ENCODE assay signal across 1 cellular context in the genomic region with DNA sequence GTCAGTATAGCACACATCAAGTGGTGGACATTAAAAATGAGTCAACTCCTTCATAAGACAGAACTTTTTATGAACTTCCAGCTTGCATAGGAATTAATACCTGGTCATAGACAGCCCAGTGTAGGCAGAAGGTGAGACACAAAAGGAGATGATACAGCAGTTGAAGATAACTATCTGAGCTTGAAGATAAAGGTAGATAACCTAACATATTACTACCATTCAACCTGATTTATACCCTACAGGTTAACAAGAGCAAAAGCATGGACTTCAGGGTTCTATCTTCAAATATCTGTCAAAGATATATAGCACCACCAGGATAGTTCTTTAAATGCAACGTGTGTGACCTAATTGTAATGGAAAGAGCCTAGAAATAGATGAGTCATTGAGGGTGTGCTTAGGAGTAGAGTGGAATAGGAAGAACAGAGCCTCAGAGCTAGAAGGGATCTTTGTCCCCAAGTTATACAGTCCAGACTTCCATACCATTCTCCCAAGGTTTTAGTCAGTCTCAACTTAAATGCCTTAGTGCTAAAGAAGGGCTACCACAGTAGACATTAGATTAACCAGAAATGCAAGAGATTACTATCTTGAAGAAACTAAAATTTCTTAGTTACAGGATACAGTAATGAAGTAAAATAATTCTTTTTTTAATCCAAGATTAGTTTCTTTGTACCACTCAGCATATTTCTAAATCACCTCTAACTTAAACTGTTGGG.
TF ChIP-seq lines count a peak whose summit lies in the region.

No MANE protein-coding gene starts in this region.

TF ChIP-seq in K562, 482 proteins besides CTCF, POLR2A, EP300 and RAD21 (continued from another document and continues in another):
- TF ChIP-seq, protein P1, sequence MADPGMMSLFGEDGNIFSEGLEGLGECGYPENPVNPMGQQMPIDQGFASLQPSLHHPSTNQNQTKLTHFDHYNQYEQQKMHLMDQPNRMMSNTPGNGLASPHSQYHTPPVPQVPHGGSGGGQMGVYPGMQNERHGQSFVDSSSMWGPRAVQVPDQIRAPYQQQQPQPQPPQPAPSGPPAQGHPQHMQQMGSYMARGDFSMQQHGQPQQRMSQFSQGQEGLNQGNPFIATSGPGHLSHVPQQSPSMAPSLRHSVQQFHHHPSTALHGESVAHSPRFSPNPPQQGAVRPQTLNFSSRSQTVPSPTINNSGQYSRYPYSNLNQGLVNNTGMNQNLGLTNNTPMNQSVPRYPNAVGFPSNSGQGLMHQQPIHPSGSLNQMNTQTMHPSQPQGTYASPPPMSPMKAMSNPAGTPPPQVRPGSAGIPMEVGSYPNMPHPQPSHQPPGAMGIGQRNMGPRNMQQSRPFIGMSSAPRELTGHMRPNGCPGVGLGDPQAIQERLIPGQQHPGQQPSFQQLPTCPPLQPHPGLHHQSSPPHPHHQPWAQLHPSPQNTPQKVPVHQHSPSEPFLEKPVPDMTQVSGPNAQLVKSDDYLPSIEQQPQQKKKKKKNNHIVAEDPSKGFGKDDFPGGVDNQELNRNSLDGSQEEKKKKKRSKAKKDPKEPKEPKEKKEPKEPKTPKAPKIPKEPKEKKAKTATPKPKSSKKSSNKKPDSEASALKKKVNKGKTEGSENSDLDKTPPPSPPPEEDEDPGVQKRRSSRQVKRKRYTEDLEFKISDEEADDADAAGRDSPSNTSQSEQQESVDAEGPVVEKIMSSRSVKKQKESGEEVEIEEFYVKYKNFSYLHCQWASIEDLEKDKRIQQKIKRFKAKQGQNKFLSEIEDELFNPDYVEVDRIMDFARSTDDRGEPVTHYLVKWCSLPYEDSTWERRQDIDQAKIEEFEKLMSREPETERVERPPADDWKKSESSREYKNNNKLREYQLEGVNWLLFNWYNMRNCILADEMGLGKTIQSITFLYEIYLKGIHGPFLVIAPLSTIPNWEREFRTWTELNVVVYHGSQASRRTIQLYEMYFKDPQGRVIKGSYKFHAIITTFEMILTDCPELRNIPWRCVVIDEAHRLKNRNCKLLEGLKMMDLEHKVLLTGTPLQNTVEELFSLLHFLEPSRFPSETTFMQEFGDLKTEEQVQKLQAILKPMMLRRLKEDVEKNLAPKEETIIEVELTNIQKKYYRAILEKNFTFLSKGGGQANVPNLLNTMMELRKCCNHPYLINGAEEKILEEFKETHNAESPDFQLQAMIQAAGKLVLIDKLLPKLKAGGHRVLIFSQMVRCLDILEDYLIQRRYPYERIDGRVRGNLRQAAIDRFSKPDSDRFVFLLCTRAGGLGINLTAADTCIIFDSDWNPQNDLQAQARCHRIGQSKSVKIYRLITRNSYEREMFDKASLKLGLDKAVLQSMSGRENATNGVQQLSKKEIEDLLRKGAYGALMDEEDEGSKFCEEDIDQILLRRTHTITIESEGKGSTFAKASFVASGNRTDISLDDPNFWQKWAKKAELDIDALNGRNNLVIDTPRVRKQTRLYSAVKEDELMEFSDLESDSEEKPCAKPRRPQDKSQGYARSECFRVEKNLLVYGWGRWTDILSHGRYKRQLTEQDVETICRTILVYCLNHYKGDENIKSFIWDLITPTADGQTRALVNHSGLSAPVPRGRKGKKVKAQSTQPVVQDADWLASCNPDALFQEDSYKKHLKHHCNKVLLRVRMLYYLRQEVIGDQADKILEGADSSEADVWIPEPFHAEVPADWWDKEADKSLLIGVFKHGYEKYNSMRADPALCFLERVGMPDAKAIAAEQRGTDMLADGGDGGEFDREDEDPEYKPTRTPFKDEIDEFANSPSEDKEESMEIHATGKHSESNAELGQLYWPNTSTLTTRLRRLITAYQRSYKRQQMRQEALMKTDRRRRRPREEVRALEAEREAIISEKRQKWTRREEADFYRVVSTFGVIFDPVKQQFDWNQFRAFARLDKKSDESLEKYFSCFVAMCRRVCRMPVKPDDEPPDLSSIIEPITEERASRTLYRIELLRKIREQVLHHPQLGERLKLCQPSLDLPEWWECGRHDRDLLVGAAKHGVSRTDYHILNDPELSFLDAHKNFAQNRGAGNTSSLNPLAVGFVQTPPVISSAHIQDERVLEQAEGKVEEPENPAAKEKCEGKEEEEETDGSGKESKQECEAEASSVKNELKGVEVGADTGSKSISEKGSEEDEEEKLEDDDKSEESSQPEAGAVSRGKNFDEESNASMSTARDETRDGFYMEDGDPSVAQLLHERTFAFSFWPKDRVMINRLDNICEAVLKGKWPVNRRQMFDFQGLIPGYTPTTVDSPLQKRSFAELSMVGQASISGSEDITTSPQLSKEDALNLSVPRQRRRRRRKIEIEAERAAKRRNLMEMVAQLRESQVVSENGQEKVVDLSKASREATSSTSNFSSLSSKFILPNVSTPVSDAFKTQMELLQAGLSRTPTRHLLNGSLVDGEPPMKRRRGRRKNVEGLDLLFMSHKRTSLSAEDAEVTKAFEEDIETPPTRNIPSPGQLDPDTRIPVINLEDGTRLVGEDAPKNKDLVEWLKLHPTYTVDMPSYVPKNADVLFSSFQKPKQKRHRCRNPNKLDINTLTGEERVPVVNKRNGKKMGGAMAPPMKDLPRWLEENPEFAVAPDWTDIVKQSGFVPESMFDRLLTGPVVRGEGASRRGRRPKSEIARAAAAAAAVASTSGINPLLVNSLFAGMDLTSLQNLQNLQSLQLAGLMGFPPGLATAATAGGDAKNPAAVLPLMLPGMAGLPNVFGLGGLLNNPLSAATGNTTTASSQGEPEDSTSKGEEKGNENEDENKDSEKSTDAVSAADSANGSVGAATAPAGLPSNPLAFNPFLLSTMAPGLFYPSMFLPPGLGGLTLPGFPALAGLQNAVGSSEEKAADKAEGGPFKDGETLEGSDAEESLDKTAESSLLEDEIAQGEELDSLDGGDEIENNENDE (IDR thresholded peaks at IDR 0.05; ENCODE audit: low read depth, low read length) = no peak
- no peak for TF ChIP-seq DACH1 (IDR thresholded peaks at IDR 0.05; ENCODE audit: partially characterized antibody)
- peak; percentile 29; the same call in 1 of the 2 replicates for TF ChIP-seq FOXM1 (IDR thresholded peaks at IDR 0.05; ENCODE audit: low read depth)
- no peak for TF ChIP-seq FOXM1 (CRISPR knock-in tag; IDR thresholded peaks at IDR 0.05; ENCODE audit: low read depth)
- TF ChIP-seq MAFG (tag; conservative IDR thresholded peaks at IDR 0.05) = peak; percentile 97
- TF ChIP-seq, protein P2, sequence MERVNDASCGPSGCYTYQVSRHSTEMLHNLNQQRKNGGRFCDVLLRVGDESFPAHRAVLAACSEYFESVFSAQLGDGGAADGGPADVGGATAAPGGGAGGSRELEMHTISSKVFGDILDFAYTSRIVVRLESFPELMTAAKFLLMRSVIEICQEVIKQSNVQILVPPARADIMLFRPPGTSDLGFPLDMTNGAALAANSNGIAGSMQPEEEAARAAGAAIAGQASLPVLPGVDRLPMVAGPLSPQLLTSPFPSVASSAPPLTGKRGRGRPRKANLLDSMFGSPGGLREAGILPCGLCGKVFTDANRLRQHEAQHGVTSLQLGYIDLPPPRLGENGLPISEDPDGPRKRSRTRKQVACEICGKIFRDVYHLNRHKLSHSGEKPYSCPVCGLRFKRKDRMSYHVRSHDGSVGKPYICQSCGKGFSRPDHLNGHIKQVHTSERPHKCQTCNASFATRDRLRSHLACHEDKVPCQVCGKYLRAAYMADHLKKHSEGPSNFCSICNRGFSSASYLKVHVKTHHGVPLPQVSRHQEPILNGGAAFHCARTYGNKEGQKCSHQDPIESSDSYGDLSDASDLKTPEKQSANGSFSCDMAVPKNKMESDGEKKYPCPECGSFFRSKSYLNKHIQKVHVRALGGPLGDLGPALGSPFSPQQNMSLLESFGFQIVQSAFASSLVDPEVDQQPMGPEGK (CRISPR knock-in tag; IDR thresholded peaks at IDR 0.05; ENCODE audit: borderline replicate concordance) = no peak
- no peak for TF ChIP-seq RBFOX2 (IDR thresholded peaks at IDR 0.05; ENCODE audit: low read depth, low read length)
- TF ChIP-seq BCOR (IDR thresholded peaks at IDR 0.05) = no peak; the same call in 1 of the 2 replicates
- TF ChIP-seq NBN (IDR thresholded peaks at IDR 0.05; ENCODE audit: low read depth) = peak; percentile 69
- 0 out of 2 replicates have a peak, but pooled peaks have one; percentile 23 for TF ChIP-seq PML (IDR thresholded peaks at IDR 0.05; ENCODE audit: low read length)
- no peak for TF ChIP-seq MYNN (IDR thresholded peaks at IDR 0.05)
- TF ChIP-seq MYNN (CRISPR knock-in tag; IDR thresholded peaks at IDR 0.05) = no peak
- TF ChIP-seq ZKSCAN3 (CRISPR knock-in tag; IDR thresholded peaks at IDR 0.05) = no peak
- peak; percentile 21 to 43; a peak in 2 of 4 replicates for TF ChIP-seq KDM1A (IDR thresholded peaks at IDR 0.05)
- no peak for TF ChIP-seq NEUROD1 (IDR thresholded peaks at IDR 0.05; ENCODE audit: borderline replicate concordance, low read depth, low read length, partially characterized antibody)
- TF ChIP-seq ZNF551 (CRISPR knock-in tag; IDR thresholded peaks at IDR 0.05) = no peak
- TF ChIP-seq, protein P3, sequence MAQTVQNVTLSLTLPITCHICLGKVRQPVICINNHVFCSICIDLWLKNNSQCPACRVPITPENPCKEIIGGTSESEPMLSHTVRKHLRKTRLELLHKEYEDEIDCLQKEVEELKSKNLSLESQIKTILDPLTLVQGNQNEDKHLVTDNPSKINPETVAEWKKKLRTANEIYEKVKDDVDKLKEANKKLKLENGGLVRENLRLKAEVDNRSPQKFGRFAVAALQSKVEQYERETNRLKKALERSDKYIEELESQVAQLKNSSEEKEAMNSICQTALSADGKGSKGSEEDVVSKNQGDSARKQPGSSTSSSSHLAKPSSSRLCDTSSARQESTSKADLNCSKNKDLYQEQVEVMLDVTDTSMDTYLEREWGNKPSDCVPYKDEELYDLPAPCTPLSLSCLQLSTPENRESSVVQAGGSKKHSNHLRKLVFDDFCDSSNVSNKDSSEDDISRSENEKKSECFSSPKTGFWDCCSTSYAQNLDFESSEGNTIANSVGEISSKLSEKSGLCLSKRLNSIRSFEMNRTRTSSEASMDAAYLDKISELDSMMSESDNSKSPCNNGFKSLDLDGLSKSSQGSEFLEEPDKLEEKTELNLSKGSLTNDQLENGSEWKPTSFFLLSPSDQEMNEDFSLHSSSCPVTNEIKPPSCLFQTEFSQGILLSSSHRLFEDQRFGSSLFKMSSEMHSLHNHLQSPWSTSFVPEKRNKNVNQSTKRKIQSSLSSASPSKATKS (CRISPR knock-in tag; IDR thresholded peaks at IDR 0.05) = 0 out of 2 replicates have a peak, but pooled peaks have one; percentile 55
- TF ChIP-seq NRF1 (conservative IDR thresholded peaks at IDR 0.05 in 1 of 2, IDR thresholded peaks at IDR 0.05 in 1 of 2) = peak in 1 of 2 experiments; percentile 29; a peak in 1 of 4 replicates
- 0 out of 2 replicates have a peak, but pooled peaks have one; percentile 2 for TF ChIP-seq SIN3B (IDR thresholded peaks at IDR 0.05; ENCODE audit: low read depth)
- TF ChIP-seq, protein P4, sequence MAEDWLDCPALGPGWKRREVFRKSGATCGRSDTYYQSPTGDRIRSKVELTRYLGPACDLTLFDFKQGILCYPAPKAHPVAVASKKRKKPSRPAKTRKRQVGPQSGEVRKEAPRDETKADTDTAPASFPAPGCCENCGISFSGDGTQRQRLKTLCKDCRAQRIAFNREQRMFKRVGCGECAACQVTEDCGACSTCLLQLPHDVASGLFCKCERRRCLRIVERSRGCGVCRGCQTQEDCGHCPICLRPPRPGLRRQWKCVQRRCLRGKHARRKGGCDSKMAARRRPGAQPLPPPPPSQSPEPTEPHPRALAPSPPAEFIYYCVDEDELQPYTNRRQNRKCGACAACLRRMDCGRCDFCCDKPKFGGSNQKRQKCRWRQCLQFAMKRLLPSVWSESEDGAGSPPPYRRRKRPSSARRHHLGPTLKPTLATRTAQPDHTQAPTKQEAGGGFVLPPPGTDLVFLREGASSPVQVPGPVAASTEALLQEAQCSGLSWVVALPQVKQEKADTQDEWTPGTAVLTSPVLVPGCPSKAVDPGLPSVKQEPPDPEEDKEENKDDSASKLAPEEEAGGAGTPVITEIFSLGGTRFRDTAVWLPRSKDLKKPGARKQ (CRISPR knock-in tag; IDR thresholded peaks at IDR 0.05) = no peak
- TF ChIP-seq ETS2 (tag; IDR thresholded peaks at IDR 0.05; ENCODE audit: borderline replicate concordance, poor library complexity, severe bottlenecking) = no peak
- TF ChIP-seq SAFB2 (IDR thresholded peaks at IDR 0.05; ENCODE audit: borderline replicate concordance, low read depth, low read length, severe bottlenecking) = no peak
- TF ChIP-seq, protein P5, sequence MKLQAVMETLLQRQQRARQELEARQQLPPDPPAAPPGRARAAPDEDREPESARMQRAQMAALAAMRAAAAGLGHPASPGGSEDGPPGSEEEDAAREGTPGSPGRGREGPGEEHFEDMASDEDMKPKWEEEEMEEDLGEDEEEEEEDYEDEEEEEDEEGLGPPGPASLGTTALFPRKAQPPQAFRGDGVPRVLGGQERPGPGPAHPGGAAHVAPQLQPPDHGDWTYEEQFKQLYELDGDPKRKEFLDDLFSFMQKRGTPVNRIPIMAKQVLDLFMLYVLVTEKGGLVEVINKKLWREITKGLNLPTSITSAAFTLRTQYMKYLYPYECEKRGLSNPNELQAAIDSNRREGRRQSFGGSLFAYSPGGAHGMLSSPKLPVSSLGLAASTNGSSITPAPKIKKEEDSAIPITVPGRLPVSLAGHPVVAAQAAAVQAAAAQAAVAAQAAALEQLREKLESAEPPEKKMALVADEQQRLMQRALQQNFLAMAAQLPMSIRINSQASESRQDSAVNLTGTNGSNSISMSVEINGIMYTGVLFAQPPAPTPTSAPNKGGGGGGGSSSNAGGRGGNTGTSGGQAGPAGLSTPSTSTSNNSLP (IDR thresholded peaks at IDR 0.05; ENCODE audit: borderline replicate concordance, low read depth, low read length) = 0 out of 2 replicates have a peak, but pooled peaks have one; percentile 1
- TF ChIP-seq HLTF (IDR thresholded peaks at IDR 0.05) = peak; percentile 14; the same call in 1 of the 2 replicates
